ENCODE assay signal across 9 cellular contexts in the genomic region with DNA sequence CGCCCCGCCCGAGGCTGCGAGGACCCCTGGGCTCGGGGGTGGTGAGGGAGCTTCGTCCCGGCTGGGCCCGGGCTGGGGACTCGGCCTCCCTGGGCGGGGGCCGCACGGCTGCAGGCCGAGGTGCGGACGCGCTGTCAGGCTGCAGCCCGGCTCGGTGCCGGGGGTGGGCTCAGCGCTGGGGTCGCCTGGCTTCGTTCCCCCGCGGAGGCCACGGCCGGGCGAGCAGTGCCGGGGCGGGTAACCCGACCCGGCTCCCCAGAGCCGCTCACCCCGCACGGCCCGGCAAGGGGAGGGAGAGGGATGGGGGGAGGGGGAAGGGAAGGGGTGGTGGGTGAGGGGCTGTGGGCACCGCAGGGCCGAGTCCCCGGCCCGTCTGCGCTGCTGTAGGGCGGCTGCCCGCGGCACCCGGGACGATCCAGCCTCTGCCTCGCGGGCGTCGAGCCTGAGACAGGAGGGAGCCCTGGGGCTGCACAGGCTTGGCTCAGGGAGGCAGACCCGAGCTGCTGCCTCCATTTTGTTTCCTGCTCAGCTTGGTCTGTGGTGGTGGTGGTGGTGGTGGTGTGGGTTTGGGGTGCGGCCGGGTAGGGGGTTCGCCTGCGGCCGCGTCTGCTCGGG. TPM values are rescaled to one million over a fixed set of nuclear protein-coding genes. Genes with fewer than 3 reads are reported as not detected.
DNase-seq lines count a peak whose midpoint lies in the region; ATAC-seq, FAIRE-seq and TF ChIP-seq lines count a peak whose summit lies in the region.
"Had no signal": no experiment of that assay in that cellular context is flagged by ENCODE, and none has a peak within 500 bp of the region (broad histone marks: within the 10 kb centered on the region; RNA-seq: fewer than 3 reads in every experiment).

No MANE protein-coding gene starts in this region.

- no TSS peak for BruUV-seq in K562 (replicated peaks; lab: Mats Ljungman, UMichigan)

- peak overlapping the region; percentile 85 for H3K4me3 ChIP-seq in HUES6 (ENCODE audit: low read depth, low read length)
- H3K4me3 ChIP-seq in K562, result no peak overlapping the region

- TF ChIP-seq EP300 in K562 (IDR thresholded peaks at IDR 0.05; ENCODE audit: low read length), result no peak

- 0 out of 2 replicates have a peak overlapping the region, but pooled peaks have one; percentile 59 for H3K4me2 ChIP-seq in K562 (ENCODE audit: insufficient read depth, low read length)

- TF ChIP-seq CTCF in K562 (IDR thresholded peaks at IDR 0.05 in 2 of 3, conservative IDR thresholded peaks at IDR 0.05 in 1 of 3; ENCODE audit: insufficient read depth in 2 of 3, low read depth in 1 of 3, low read length in 3 of 3), result no peak

- POLR2A ChIA-PET in K562 (lab: Yijun Ruan, JAX), result interaction anchor here (0.6 to 2.4 kb wide), 2 partner anchors 14 to 44 kb away, joined by 3 to 6 read pairs; no protein-coding TSS in a partner anchor

- H2AFZ ChIP-seq in K562 (ENCODE audit: low read depth, low read length), result peak overlapping the region; percentile 97

- CTCF ChIA-PET in K562 (lab: Yijun Ruan, JAX; ENCODE audit: low intra/inter-chr PET ratio), result no interaction called here

- H3K9me3 ChIP-seq in HUES6 (ENCODE audit: control insufficient read depth, insufficient read depth, low read depth, low read length) (no peaks in the 10 kb centered on the region), K562 (replicated peaks; ENCODE audit: control insufficient read depth, insufficient read depth, low read depth, low read length) (no peaks in the 10 kb centered on the region)

- peaks cover 7 to 13% (median 10%) of the 10 kb centered on the region in 3 donors for H3K36me3 Mint-ChIP-seq in immature natural killer cell

- DNase-seq in DMS53 (lab: John Stamatoyannopoulos, UW), result peak; percentile 51
- DNase-seq in DMS53 treated with DMSO at 0.1 percent for 48 hours (lab: John Stamatoyannopoulos, UW; ENCODE audit: unreplicated experiment), result no peak
- DNase-seq in K562 (ENCODE audit: extremely low read depth in 1 of 4, low spot score in 3 of 4), result no peak
- peak; percentile 70 to 73 (median 71) for DNase-seq in immature natural killer cell
- peak; percentile 15 for DNase-seq in stimulated activated CD4-positive, alpha-beta T cell treated with anti-CD3 and anti-CD28 coated beads, Interleukin-2, amount 100 ng/mL, for 4 hours (ENCODE audit: low read depth)
- DNase-seq in NCI-H2171 treated with DMSO at 0.1 percent for 48 hours (lab: John Stamatoyannopoulos, UW), result no peak
- no peak for DNase-seq in T1000 (lab: John Stamatoyannopoulos, UW)

- no peaks in the 10 kb centered on the region; the same call in 1 of the 2 replicates for H4K20me1 ChIP-seq in K562 (replicated peaks; ENCODE audit: control insufficient read depth, insufficient read depth, low read length)

- no peaks in the 10 kb centered on the region for H3K27me3 ChIP-seq in HUES6 (ENCODE audit: control insufficient read depth, insufficient read depth, low read length)
- H3K27me3 ChIP-seq in K562 (ENCODE audit: control insufficient read depth in 2 of 2, insufficient read depth in 2 of 2, low read length in 2 of 2), result no peaks in the 10 kb centered on the region

- TF ChIP-seq POLR2A in K562 (conservative IDR thresholded peaks at IDR 0.05), result no peak

- no peaks in the 10 kb centered on the region for H3K9me1 ChIP-seq in K562 (ENCODE audit: control insufficient read depth, insufficient read depth, low read length)

- peak overlapping the region; percentile 51 to 85 (median 67) for H3K4me3 Mint-ChIP-seq in immature natural killer cell

- no peaks in the 10 kb centered on the region for H3K9me3 Mint-ChIP-seq in immature natural killer cell

- H3K79me2 ChIP-seq in K562 (ENCODE audit: control insufficient read depth, insufficient read depth, low read length), result peaks cover 36% of the 10 kb centered on the region

- H3K27ac Mint-ChIP-seq in immature natural killer cell, result peak overlapping the region in 4 of 6 donors; percentile 14 to 84 (median 58)

- peaks cover 4 to 11% (median 6%) of the 10 kb centered on the region in 3 donors for H3K27me3 Mint-ChIP-seq in immature natural killer cell (ENCODE audit: low read depth in 3 of 3)

- H3K36me3 ChIP-seq in HUES6 (ENCODE audit: control insufficient read depth, insufficient read depth, low read length) (peaks cover 29% of the 10 kb centered on the region), K562 (ENCODE audit: control insufficient read depth, insufficient read depth, low read length) (peaks cover 27% of the 10 kb centered on the region)

- peaks cover 27 to 33% of the 10 kb centered on the region in 2 donors for H3K4me1 Mint-ChIP-seq in immature natural killer cell

- no peak for TF ChIP-seq RAD21 in K562 (CRISPR knock-in tag; conservative IDR thresholded peaks at IDR 0.05 in 1 of 2, IDR thresholded peaks at IDR 0.05 in 1 of 2)

- H3K27ac ChIP-seq in HUES6 (ENCODE audit: low read depth, low read length), result peak overlapping the region; percentile 100
- peak overlapping the region; percentile 91 for H3K27ac ChIP-seq in K562 (ENCODE audit: extremely low read depth, low read depth, low read length)

- 95% methylated on average over 20 of the region's 57 CpGs for WGBS in K562 (ENCODE audit: insufficient coverage, low coverage, missing lambda C conversion rate)

- no peak for FAIRE-seq in K562 (lab: Jason Lieb, UNC)
- FAIRE-seq: A204.1 had no signal

- peaks cover 37% of the 10 kb centered on the region for H3K4me1 ChIP-seq in HUES6 (ENCODE audit: control insufficient read depth, insufficient read depth, low read length)
- peaks cover 23 to 29% of the 10 kb centered on the region in 2 experiments for H3K4me1 ChIP-seq in K562 (replicated peaks in 1 of 2; ENCODE audit: control insufficient read depth in 2 of 2, insufficient read depth in 2 of 2, low read length in 2 of 2)

- peak overlapping the region; percentile 99 for H3K9ac ChIP-seq in HUES6 (ENCODE audit: low read length)
- peak overlapping the region; percentile 74 to 97 for H3K9ac ChIP-seq in K562 (ENCODE audit: insufficient read depth in 1 of 2, low read depth in 2 of 2, low read length in 2 of 2)

- intact Hi-C loops in K562 (cut with micrococcal nuclease), result loop anchor here (5.0 kb wide), 1 partner anchor 170 kb away; a partner anchor contains a TSS

- ATAC-seq in K562, result no peak

- in situ Hi-C loops in K562 (cut with MboI), result no loop called here

TF ChIP-seq in K562, 482 proteins besides CTCF, POLR2A, EP300 and RAD21 (continues in another document):
- TF ChIP-seq ZNF79 (CRISPR knock-in tag; IDR thresholded peaks at IDR 0.05; ENCODE audit: low read depth), result no peak
- TF ChIP-seq ZNF561 (CRISPR knock-in tag; conservative IDR thresholded peaks at IDR 0.05), result no peak
- no peak for TF ChIP-seq SAP30 (IDR thresholded peaks at IDR 0.05; ENCODE audit: borderline replicate concordance, insufficient read depth, low read depth, low read length, poor library complexity, severe bottlenecking)
- TF ChIP-seq ZNF12 (CRISPR knock-in tag; IDR thresholded peaks at IDR 0.05), result no peak
- no peak for TF ChIP-seq GATA2 (CRISPR knock-in tag; IDR thresholded peaks at IDR 0.05)

RNA-seq across cellular contexts. Expression of a gene that starts 1.0 kb away (rescaled TPM):
- total RNA-seq in K562 (2011; cell fraction: chromatin; rRNA removed; ENCODE audit: low replicate concordance), result 86.2 and 191 TPM in 2 replicates
- 42.7 and 55.9 TPM in 2 replicates for total RNA-seq in K562 (2011; cell fraction: nucleolus; rRNA removed)
- total RNA-seq in K562 (2011; cell fraction: nucleoplasm; rRNA removed), result 72.0 and 78.1 TPM in 2 replicates
- 27.7 and 29.5 TPM in 2 replicates for total RNA-seq in K562 (2014; rRNA removed)
- 36.7 and 45.4 TPM in 2 replicates for total RNA-seq in K562 (2014; rRNA removed; fragmentation: Illumina TruSeq; extraction: Trizol)
- 39.1 TPM in 2 replicates for total RNA-seq in K562 (2015; rRNA removed; fragmentation: Illumina TruSeq; extraction: Trizol)
- total RNA-seq in K562 (2021), result 51.0 and 54.3 TPM in 2 replicates
- 13.9 and 15.7 TPM in 2 replicates for polyA plus RNA-seq in K562 (2011; rRNA removed)
- 8.4 and 10.3 TPM in 2 replicates for polyA plus RNA-seq in K562 (2011; cell fraction: cytosol; rRNA removed)
- polyA plus RNA-seq in K562 (2011; cell fraction: nucleus; rRNA removed), result 19.7 and 21.4 TPM in 2 replicates
- polyA plus RNA-seq in K562 (2012), result 16.7 and 20.4 TPM in 2 replicates
- 20.9 and 24.7 TPM in 2 replicates for polyA plus RNA-seq in K562 (2014; fragmentation: Illumina TruSeq; extraction: Trizol)
- polyA plus RNA-seq in K562 (2014; fragmentation: Nextera tagmentation; extraction: Ambion mirVana), result 1 to 10 TPM; 3.8 to 5.5 TPM
- 12.4 and 15.8 TPM in 2 replicates for polyA plus RNA-seq in K562 (2014; rRNA removed)
- 50.9 and 58.5 TPM in 2 replicates for polyA minus RNA-seq in K562 (2011; rRNA and poly(A)+ RNA removed)
- 27.5 and 32.6 TPM in 2 replicates for polyA minus RNA-seq in K562 (2011; cell fraction: cytosol; rRNA and poly(A)+ RNA removed)
- polyA minus RNA-seq in K562 (2011; cell fraction: nucleus; rRNA and poly(A)+ RNA removed), result 31.2 and 53.8 TPM in 2 replicates
- polyA plus RNA-seq in immature natural killer cell, result 10 to 100 TPM; 17.3 to 92.9 (median 19.7) TPM

RNA-seq across cellular contexts. Expression of a gene that starts 45.9 kb away (rescaled TPM):
- 41.6 and 132 TPM in 2 replicates for total RNA-seq in K562 (2011; cell fraction: chromatin; rRNA removed; ENCODE audit: low replicate concordance)
- 128 and 136 TPM in 2 replicates for total RNA-seq in K562 (2011; cell fraction: nucleolus; rRNA removed)
- total RNA-seq in K562 (2011; cell fraction: nucleoplasm; rRNA removed), result 69.4 and 76.7 TPM in 2 replicates
- total RNA-seq in K562 (2014; rRNA removed), result 19.1 and 25.8 TPM in 2 replicates
- total RNA-seq in K562 (2014; rRNA removed; fragmentation: Illumina TruSeq; extraction: Trizol), result 2.5 and 5.2 TPM in 2 replicates
- total RNA-seq in K562 (2015; rRNA removed; fragmentation: Illumina TruSeq; extraction: Trizol), result 7.5 and 7.8 TPM in 2 replicates
- total RNA-seq in K562 (2021), result 32.2 and 35.4 TPM in 2 replicates
- 14.8 and 21.0 TPM in 2 replicates for polyA plus RNA-seq in K562 (2011; rRNA removed)
- 21.8 and 41.8 TPM in 2 replicates for polyA plus RNA-seq in K562 (2011; cell fraction: cytosol; rRNA removed)
- 77.2 and 115 TPM in 2 replicates for polyA plus RNA-seq in K562 (2011; cell fraction: nucleus; rRNA removed)
- polyA plus RNA-seq in K562 (2012), result 11.4 and 14.2 TPM in 2 replicates
- 7.0 and 15.9 TPM in 2 replicates for polyA plus RNA-seq in K562 (2014; fragmentation: Illumina TruSeq; extraction: Trizol)
- under 1 TPM; 0.76 to 0.89 TPM for polyA plus RNA-seq in K562 (2014; fragmentation: Nextera tagmentation; extraction: Ambion mirVana)
- 17.9 and 24.9 TPM in 2 replicates for polyA plus RNA-seq in K562 (2014; rRNA removed)
- 7.1 and 8.8 TPM in 2 replicates for polyA minus RNA-seq in K562 (2011; rRNA and poly(A)+ RNA removed)
- polyA minus RNA-seq in K562 (2011; cell fraction: cytosol; rRNA and poly(A)+ RNA removed), result 19.2 and 19.8 TPM in 2 replicates
- 29.4 and 31.4 TPM in 2 replicates for polyA minus RNA-seq in K562 (2011; cell fraction: nucleus; rRNA and poly(A)+ RNA removed)
- not detected for polyA plus RNA-seq in immature natural killer cell

Comparison
In these comparisons a context has a peak if more than half of its experiments do, and no peak if none do; other contexts are left out.
1. DNase-seq: peak in DMS53 (single experiment), immature natural killer cell (3 of 3) and stimulated activated CD4-positive, alpha-beta T cell treated with anti-CD3 and anti-CD28 coated beads, Interleukin-2, amount 100 ng/mL, for 4 hours (single experiment); none in DMS53 treated with DMSO at 0.1 percent for 48 hours (single experiment), K562 (0 of 4), NCI-H2171 treated with DMSO at 0.1 percent for 48 hours (single experiment) and T1000 (single experiment).